ENCODE assay signal across 9 cellular contexts in the genomic region with DNA sequence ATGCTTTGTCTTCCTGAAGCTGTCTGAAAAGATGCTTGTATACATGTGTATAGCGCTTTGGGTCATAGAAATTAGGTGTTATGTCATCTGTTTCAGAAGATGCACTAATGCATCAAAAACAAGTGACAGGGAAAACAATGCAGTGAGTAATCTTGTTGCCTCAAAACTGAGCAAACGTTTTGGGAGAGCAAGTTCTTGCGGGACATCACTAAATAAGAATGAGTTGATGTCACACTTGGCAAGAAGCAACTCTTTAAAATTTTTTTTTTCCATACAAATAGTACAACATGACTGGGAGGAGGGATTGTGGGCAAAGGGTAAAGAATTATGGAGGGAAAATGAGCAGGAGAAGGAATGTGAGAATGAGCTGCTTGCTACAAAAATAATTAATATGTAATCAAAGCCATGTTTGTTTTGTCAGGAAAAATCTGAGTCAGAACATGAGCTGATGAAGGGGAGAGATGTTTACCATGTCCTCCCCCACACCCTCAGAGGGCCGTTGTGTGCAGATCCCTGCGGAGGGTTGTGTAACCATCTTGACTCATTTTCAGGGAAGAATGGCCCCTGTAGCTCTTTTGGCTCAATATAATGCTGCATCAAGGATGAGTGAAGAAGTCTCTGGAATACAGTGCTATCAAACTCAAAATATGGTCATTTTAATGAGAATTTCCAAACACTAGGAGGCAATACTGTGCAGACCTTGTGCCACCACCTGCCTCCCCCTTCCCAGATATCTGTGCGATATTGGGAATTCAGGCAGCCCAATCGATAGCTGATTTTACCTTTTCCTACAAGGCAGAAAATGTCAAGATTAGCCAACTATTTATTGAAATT. TPM values are rescaled to one million over a fixed set of nuclear protein-coding genes. Genes with fewer than 3 reads are reported as not detected.
A peak's percentile ranks its signal among the peaks of the same experiment; 100 is the strongest.
DNase-seq lines count a peak whose midpoint lies in the region; ATAC-seq and TF ChIP-seq lines count a peak whose summit lies in the region.
"Had no signal": no experiment of that assay in that cellular context is flagged by ENCODE, and none has a peak within 500 bp of the region (broad histone marks: within the 10 kb centered on the region; RNA-seq: fewer than 3 reads in every experiment).

No MANE protein-coding gene starts in this region.

- TF ChIP-seq CTCF in brain microvascular endothelial cell (IDR thresholded peaks at IDR 0.05; ENCODE audit: low read depth, low read length, missing control alignments) (peak; percentile 44), lower lobe of right lung (IDR thresholded peaks at IDR 0.05) (no peak)

- no peak for DNase-seq in activated naive CD4-positive, alpha-beta T cell treated with anti-CD3 and anti-CD28 coated beads, Interleukin-2, amount 50 U/mL, for 72 hours (ENCODE audit: low spot score in 2 of 2)
- DNase-seq in brain microvascular endothelial cell (peak; percentile 90), lower lobe of right lung (no peak), OCI-M2 (lab: John Stamatoyannopoulos, UW; ENCODE audit: unreplicated experiment) (no peak)
- DNase-seq: DMS79 treated with DMSO at 0.1 percent for 48 hours had no signal

- H3K4me3 ChIP-seq in brain microvascular endothelial cell (ENCODE audit: low read depth, low read length): no peak overlapping the region
- no peak overlapping the region for H3K4me3 ChIP-seq in lower lobe of right lung

- H3K27me3 ChIP-seq in brain microvascular endothelial cell (replicated peaks) (no peaks in the 10 kb centered on the region), lower lobe of right lung (ENCODE audit: low read depth) (no peaks in the 10 kb centered on the region)

- H3K9me3 Mint-ChIP-seq in activated naive CD4-positive, alpha-beta T cell treated with anti-CD3 and anti-CD28 coated beads, Interleukin-2, amount 50 U/mL, for 24 hours: no peaks in the 10 kb centered on the region
- H3K9me3 Mint-ChIP-seq in activated naive CD4-positive, alpha-beta T cell treated with anti-CD3 and anti-CD28 coated beads, Interleukin-2, amount 50 U/mL, for 72 hours: peaks cover 3 to 13% of the 10 kb centered on the region in 2 donors

- in situ Hi-C loops in brain microvascular endothelial cell (cut with HindIII; ENCODE audit: low pct_ligation_motif_present, low sequenced_read_pairs): no loop called here

- peaks cover 14% of the 10 kb centered on the region for H3K4me1 ChIP-seq in lower lobe of right lung

- H3K9me3 ChIP-seq in lower lobe of right lung: no peaks in the 10 kb centered on the region

- ATAC-seq in activated naive CD4-positive, alpha-beta T cell treated with anti-CD3 and anti-CD28 coated beads, Interleukin-2, amount 50 U/mL, for 72 hours: no peak
- ATAC-seq in lower lobe of right lung (peak; percentile 86 to 92), GM21528 (IDR thresholded peaks at IDR 0.05; ENCODE audit: low FRiP score, unreplicated experiment) (no peak), HG02759 (IDR thresholded peaks at IDR 0.05; ENCODE audit: unreplicated experiment) (no peak), HG02588 (IDR thresholded peaks at IDR 0.05; ENCODE audit: unreplicated experiment) (no peak)

- H3K36me3 ChIP-seq in brain microvascular endothelial cell (replicated peaks) (no peaks in the 10 kb centered on the region), lower lobe of right lung (no peaks in the 10 kb centered on the region)

- H3K27ac Mint-ChIP-seq in activated naive CD4-positive, alpha-beta T cell treated with anti-CD3 and anti-CD28 coated beads, Interleukin-2, amount 50 U/mL, for 24 hours: peak overlapping the region; percentile 23
- no peak overlapping the region for H3K27ac Mint-ChIP-seq in activated naive CD4-positive, alpha-beta T cell treated with anti-CD3 and anti-CD28 coated beads, Interleukin-2, amount 50 U/mL, for 72 hours

- H3K36me3 Mint-ChIP-seq in activated naive CD4-positive, alpha-beta T cell treated with anti-CD3 and anti-CD28 coated beads, Interleukin-2, amount 50 U/mL, for 24 hours: peaks cover 15% of the 10 kb centered on the region
- H3K36me3 Mint-ChIP-seq in activated naive CD4-positive, alpha-beta T cell treated with anti-CD3 and anti-CD28 coated beads, Interleukin-2, amount 50 U/mL, for 72 hours: peaks cover 11 to 38% of the 10 kb centered on the region in 2 donors

- H3K27ac ChIP-seq in brain microvascular endothelial cell (peak overlapping the region; percentile 76), lower lobe of right lung (peak overlapping the region; percentile 63)

- no peak overlapping the region for H3K4me3 Mint-ChIP-seq in activated naive CD4-positive, alpha-beta T cell treated with anti-CD3 and anti-CD28 coated beads, Interleukin-2, amount 50 U/mL, for 24 hours

- no peaks in the 10 kb centered on the region for H3K27me3 Mint-ChIP-seq in activated naive CD4-positive, alpha-beta T cell treated with anti-CD3 and anti-CD28 coated beads, Interleukin-2, amount 50 U/mL, for 24 hours

- intact Hi-C loops in lower lobe of right lung (cut with DNase I): no loop called here

- peaks cover 34% of the 10 kb centered on the region for H3K4me1 Mint-ChIP-seq in activated naive CD4-positive, alpha-beta T cell treated with anti-CD3 and anti-CD28 coated beads, Interleukin-2, amount 50 U/mL, for 24 hours

RNA-seq across cellular contexts. Expression of gene BORCS5, which starts 41.4 kb away (rescaled TPM):
- total RNA-seq in activated naive CD4-positive, alpha-beta T cell treated with anti-CD3 and anti-CD28 coated beads, Interleukin-2, amount 50 U/mL, for 72 hours: 10 to 100 TPM; 25.8 to 33.6 TPM
- 10.1 TPM for total RNA-seq in lower lobe of right lung

RNA-seq across cellular contexts. Expression of gene MANSC1, which starts 48.2 kb away (rescaled TPM):
- 1 to 10 TPM; 1.4 to 1.6 TPM for total RNA-seq in activated naive CD4-positive, alpha-beta T cell treated with anti-CD3 and anti-CD28 coated beads, Interleukin-2, amount 50 U/mL, for 72 hours
- 23.7 TPM for total RNA-seq in lower lobe of right lung

Comparison
In these comparisons a context has a peak if more than half of its experiments do, and no peak if none do; other contexts are left out.
1. ATAC-seq: peak in lower lobe of right lung (2 of 2); none in activated naive CD4-positive, alpha-beta T cell treated with anti-CD3 and anti-CD28 coated beads, Interleukin-2, amount 50 U/mL, for 72 hours (0 of 2), GM21528 (single experiment), HG02759 (single experiment) and HG02588 (single experiment).